In genomic region chr2:33728106-33728505, GRCh38 we compare ENCODE assay signal across 21 cellular contexts.
DNase-seq lines count a peak whose midpoint lies in the region; ATAC-seq, FAIRE-seq and TF ChIP-seq lines count a peak whose summit lies in the region.
"Had no signal": no experiment of that assay in that cellular context is flagged by ENCODE, and none has a peak within 500 bp of the region (broad histone marks: within the 10 kb centered on the region; RNA-seq: fewer than 3 reads in every experiment).

No MANE protein-coding gene starts in this region.

- H3K23ac ChIP-seq in trophoblast cell (ENCODE audit: low read length) = no peak overlapping the region

- no peak overlapping the region for H3K4me3 Mint-ChIP-seq in mesothelial cell of epicardium
- H3K4me3 Mint-ChIP-seq: CD4-positive, CD25-positive, alpha-beta regulatory T cell; CD8-positive, alpha-beta memory T cell had no signal

- no peaks in the 10 kb centered on the region for H3K9me1 ChIP-seq in K562 (ENCODE audit: control insufficient read depth, insufficient read depth, low read length)

- no peaks in the 10 kb centered on the region for H3K36me3 Mint-ChIP-seq in mesothelial cell of epicardium
- H3K36me3 Mint-ChIP-seq: CD4-positive, CD25-positive, alpha-beta regulatory T cell; CD8-positive, alpha-beta memory T cell had no signal

- no peak overlapping the region for H2BK12ac ChIP-seq in trophoblast cell (ENCODE audit: low read length)

- H3K9me3 ChIP-seq in K562 (replicated peaks; ENCODE audit: control insufficient read depth, insufficient read depth, low read depth, low read length) = no peaks in the 10 kb centered on the region
- H3K9me3 ChIP-seq in trophoblast cell (ENCODE audit: insufficient read depth, low read depth, low read length) = peaks cover 4% of the 10 kb centered on the region
- no peaks in the 10 kb centered on the region for H3K9me3 ChIP-seq in upper lobe of right lung
- H3K9me3 ChIP-seq in prostate gland = no peaks in the 10 kb centered on the region
- H3K9me3 ChIP-seq: BE2C, HAP-1 had no signal

- POLR2A ChIA-PET in K562 (lab: Yijun Ruan, JAX) = no interaction called here

- no peak for TF ChIP-seq EP300 in K562 (IDR thresholded peaks at IDR 0.05; ENCODE audit: low read length)

- H3K27ac Mint-ChIP-seq in mesothelial cell of epicardium = no peak overlapping the region
- H3K27ac Mint-ChIP-seq: CD4-positive, CD25-positive, alpha-beta regulatory T cell; CD8-positive, alpha-beta memory T cell had no signal

- H4K20me1 ChIP-seq in K562 (replicated peaks; ENCODE audit: control insufficient read depth, insufficient read depth, low read length) = no peaks in the 10 kb centered on the region

- H2AFZ ChIP-seq in K562 (ENCODE audit: low read depth, low read length) = peak overlapping the region; percentile 68; the same call in 1 of the 2 replicates
- no peak overlapping the region for H2AFZ ChIP-seq in trophoblast cell (ENCODE audit: insufficient read depth, low read length, poor library complexity)

- H2BK5ac ChIP-seq in trophoblast cell (ENCODE audit: low read depth, low read length, poor library complexity) = no peak overlapping the region

- no peak overlapping the region for H2BK120ac ChIP-seq in trophoblast cell (ENCODE audit: insufficient read depth, low read length, poor library complexity)

- no peaks in the 10 kb centered on the region for H3K79me1 ChIP-seq in trophoblast cell (ENCODE audit: low read length)

- no peak overlapping the region for H3K4ac ChIP-seq in trophoblast cell (ENCODE audit: low read depth, low read length)

- H4K12ac ChIP-seq in trophoblast cell (ENCODE audit: low read depth, low read length) = no peak overlapping the region

- H3K27me3 Mint-ChIP-seq in mesothelial cell of epicardium (ENCODE audit: low read depth) = no peaks in the 10 kb centered on the region
- H3K27me3 Mint-ChIP-seq: CD4-positive, CD25-positive, alpha-beta regulatory T cell had no signal

- H3K4me1 ChIP-seq in K562 (replicated peaks in 1 of 2; ENCODE audit: control insufficient read depth in 2 of 2, insufficient read depth in 2 of 2, low read length in 2 of 2) = peaks cover 0 to 13% of the 10 kb centered on the region in 2 experiments; a peak in 3 of 5 replicates
- H3K4me1 ChIP-seq in trophoblast cell (ENCODE audit: control insufficient read depth in 1 of 2, insufficient read depth in 2 of 2, low read length in 2 of 2) = no peaks in the 10 kb centered on the region
- H3K4me1 ChIP-seq in upper lobe of right lung = no peaks in the 10 kb centered on the region
- no peaks in the 10 kb centered on the region for H3K4me1 ChIP-seq in prostate gland (replicated peaks)
- H3K4me1 ChIP-seq: BE2C, HAP-1 had no signal

- H3K4me3 ChIP-seq in H7 (ENCODE audit: insufficient read depth, low read depth, low read length) (no peak overlapping the region), K562 (no peak overlapping the region), trophoblast cell (ENCODE audit: low read depth, low read length) (peak overlapping the region; percentile 20), upper lobe of right lung (no peak overlapping the region), prostate gland (no peak overlapping the region)
- H3K4me3 ChIP-seq: HAP-1 had no signal

- peaks cover 7% of the 10 kb centered on the region for H3K9me3 Mint-ChIP-seq in mesothelial cell of epicardium

- CTCF ChIA-PET in K562 (lab: Yijun Ruan, JAX; ENCODE audit: low intra/inter-chr PET ratio) = no interaction called here

- H4K91ac ChIP-seq in trophoblast cell (ENCODE audit: low read depth, low read length) = no peak overlapping the region

- no peak for FAIRE-seq in K562 (lab: Jason Lieb, UNC)
- FAIRE-seq: A204.1, GM12891, GM19239, H1 had no signal

- in situ Hi-C loops in K562 (cut with MboI) = no loop called here

- intact Hi-C loops in K562 (cut with micrococcal nuclease) (no loop called here), upper lobe of right lung (cut with DNase I) (no loop called here), prostate gland (cut with DNase I) (no loop called here)

- H3K4me1 Mint-ChIP-seq in mesothelial cell of epicardium = no peaks in the 10 kb centered on the region
- H3K4me1 Mint-ChIP-seq: CD4-positive, CD25-positive, alpha-beta regulatory T cell; CD8-positive, alpha-beta memory T cell had no signal

- TF ChIP-seq RAD21 in K562 (CRISPR knock-in tag; conservative IDR thresholded peaks at IDR 0.05 in 1 of 2, IDR thresholded peaks at IDR 0.05 in 1 of 2) = no peak

- 3% methylated on average over 12 of the region's 14 CpGs for WGBS in K562 (ENCODE audit: insufficient coverage, low coverage, missing lambda C conversion rate)
- WGBS in trophoblast cell (ENCODE audit: extremely low coverage, insufficient coverage, insufficient read length) = no CpG with 5 or more reads among the region's 14 CpGs
- 93% methylated on average over 14 of the region's 14 CpGs for WGBS in prostate gland

- H3K4me2 ChIP-seq in K562 (ENCODE audit: insufficient read depth, low read length) = no peak overlapping the region
- H3K4me2 ChIP-seq in trophoblast cell (ENCODE audit: low read length) = no peak overlapping the region

- H3K9ac ChIP-seq in K562 (ENCODE audit: insufficient read depth in 1 of 2, low read depth in 2 of 2, low read length in 2 of 2) = no peak overlapping the region
- no peak overlapping the region for H3K9ac ChIP-seq in trophoblast cell (ENCODE audit: low read length)

- H3K27ac ChIP-seq in K562 (ENCODE audit: extremely low read depth, low read depth, low read length) = no peak overlapping the region
- H3K27ac ChIP-seq in trophoblast cell (ENCODE audit: low read depth, low read length) = no peak overlapping the region
- H3K27ac ChIP-seq in upper lobe of right lung = no peak overlapping the region
- no peak overlapping the region for H3K27ac ChIP-seq in prostate gland

- H3K36me3 ChIP-seq in H7 (replicated peaks; ENCODE audit: control insufficient read depth, insufficient read depth, low read length) (no peaks in the 10 kb centered on the region), K562 (ENCODE audit: control insufficient read depth, insufficient read depth, low read length) (no peaks in the 10 kb centered on the region), trophoblast cell (ENCODE audit: control insufficient read depth in 1 of 2, insufficient read depth in 2 of 2, low read length in 2 of 2) (no peaks in the 10 kb centered on the region), upper lobe of right lung (no peaks in the 10 kb centered on the region), prostate gland (no peaks in the 10 kb centered on the region)
- H3K36me3 ChIP-seq: BE2C, HAP-1 had no signal

- TF ChIP-seq CTCF in K562 (IDR thresholded peaks at IDR 0.05 in 2 of 3, conservative IDR thresholded peaks at IDR 0.05 in 1 of 3; ENCODE audit: insufficient read depth in 2 of 3, low read depth in 1 of 3, low read length in 3 of 3) (no peak), upper lobe of right lung (IDR thresholded peaks at IDR 0.05) (no peak), prostate gland (IDR thresholded peaks at IDR 0.05) (no peak), mesothelial cell of epicardium (IDR thresholded peaks at IDR 0.05; ENCODE audit: unreplicated experiment) (no peak)

- H3K79me2 ChIP-seq in K562 (ENCODE audit: control insufficient read depth, insufficient read depth, low read length) = no peaks in the 10 kb centered on the region
- no peaks in the 10 kb centered on the region for H3K79me2 ChIP-seq in trophoblast cell (ENCODE audit: control insufficient read depth, insufficient read depth, low read length, poor library complexity)

- H4K8ac ChIP-seq in trophoblast cell (ENCODE audit: low read depth, low read length) = no peak overlapping the region

- TF ChIP-seq POLR2A in K562 (conservative IDR thresholded peaks at IDR 0.05) = no peak
- no peak for TF ChIP-seq POLR2A in prostate gland (IDR thresholded peaks at IDR 0.05)

- ATAC-seq in K562 = peak; percentile 45; the same call in 2 of the 3 replicates
- ATAC-seq in upper lobe of right lung = peak; percentile 20

- BruUV-seq in K562 (replicated peaks; lab: Mats Ljungman, UMichigan) = no TSS peak

- no peak overlapping the region for H3K14ac ChIP-seq in trophoblast cell (ENCODE audit: low read length)

- no peak overlapping the region for H3K18ac ChIP-seq in trophoblast cell (ENCODE audit: low read length)

- H2AK5ac ChIP-seq in trophoblast cell (ENCODE audit: low read length) = no peak overlapping the region

- DNase-seq in H7 (peak; percentile 14), K562 (ENCODE audit: extremely low read depth in 1 of 4, low spot score in 3 of 4) (no peak), trophoblast cell (no peak), upper lobe of right lung (no peak), prostate gland (ENCODE audit: low spot score) (no peak), mesothelial cell of epicardium (ENCODE audit: low spot score in 2 of 2, unreplicated experiment in 2 of 2) (no peak)
- DNase-seq: ACHN; BE2C; C1 segment of cervical spinal cord; CD4-positive, CD25-positive, alpha-beta regulatory T cell; CD8-positive, alpha-beta memory T cell; COR-L47; DMS 273 treated with DMSO at 0.1 percent for 48 hours; DMS53; DND-41; EL had no signal

- H3K27me3 ChIP-seq in H7 (ENCODE audit: control insufficient read depth, insufficient read depth, low read length) (no peaks in the 10 kb centered on the region), K562 (ENCODE audit: control insufficient read depth in 2 of 2, insufficient read depth in 2 of 2, low read length in 2 of 2) (peaks cover 0 to 7% of the 10 kb centered on the region in 2 experiments; a peak in 2 of 5 replicates), trophoblast cell (ENCODE audit: insufficient read depth, low read length) (no peaks in the 10 kb centered on the region), upper lobe of right lung (no peaks in the 10 kb centered on the region), prostate gland (replicated peaks; ENCODE audit: insufficient read depth) (no peaks in the 10 kb centered on the region)
- H3K27me3 ChIP-seq: BE2C had no signal

TF ChIP-seq in K562, 482 proteins besides CTCF, POLR2A, EP300 and RAD21 (continues in another document):
- TF ChIP-seq, protein P1, sequence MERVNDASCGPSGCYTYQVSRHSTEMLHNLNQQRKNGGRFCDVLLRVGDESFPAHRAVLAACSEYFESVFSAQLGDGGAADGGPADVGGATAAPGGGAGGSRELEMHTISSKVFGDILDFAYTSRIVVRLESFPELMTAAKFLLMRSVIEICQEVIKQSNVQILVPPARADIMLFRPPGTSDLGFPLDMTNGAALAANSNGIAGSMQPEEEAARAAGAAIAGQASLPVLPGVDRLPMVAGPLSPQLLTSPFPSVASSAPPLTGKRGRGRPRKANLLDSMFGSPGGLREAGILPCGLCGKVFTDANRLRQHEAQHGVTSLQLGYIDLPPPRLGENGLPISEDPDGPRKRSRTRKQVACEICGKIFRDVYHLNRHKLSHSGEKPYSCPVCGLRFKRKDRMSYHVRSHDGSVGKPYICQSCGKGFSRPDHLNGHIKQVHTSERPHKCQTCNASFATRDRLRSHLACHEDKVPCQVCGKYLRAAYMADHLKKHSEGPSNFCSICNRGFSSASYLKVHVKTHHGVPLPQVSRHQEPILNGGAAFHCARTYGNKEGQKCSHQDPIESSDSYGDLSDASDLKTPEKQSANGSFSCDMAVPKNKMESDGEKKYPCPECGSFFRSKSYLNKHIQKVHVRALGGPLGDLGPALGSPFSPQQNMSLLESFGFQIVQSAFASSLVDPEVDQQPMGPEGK (CRISPR knock-in tag; IDR thresholded peaks at IDR 0.05; ENCODE audit: borderline replicate concordance) = no peak
- TF ChIP-seq TEAD1 (CRISPR knock-in tag; IDR thresholded peaks at IDR 0.05) (no peak), TAF15 (IDR thresholded peaks at IDR 0.05; ENCODE audit: low read depth, low read length) (no peak), KLF10 (CRISPR knock-in tag; IDR thresholded peaks at IDR 0.05) (no peak)
